Comparison of ENCODE assay signal across 23 cellular contexts in the genomic region with DNA sequence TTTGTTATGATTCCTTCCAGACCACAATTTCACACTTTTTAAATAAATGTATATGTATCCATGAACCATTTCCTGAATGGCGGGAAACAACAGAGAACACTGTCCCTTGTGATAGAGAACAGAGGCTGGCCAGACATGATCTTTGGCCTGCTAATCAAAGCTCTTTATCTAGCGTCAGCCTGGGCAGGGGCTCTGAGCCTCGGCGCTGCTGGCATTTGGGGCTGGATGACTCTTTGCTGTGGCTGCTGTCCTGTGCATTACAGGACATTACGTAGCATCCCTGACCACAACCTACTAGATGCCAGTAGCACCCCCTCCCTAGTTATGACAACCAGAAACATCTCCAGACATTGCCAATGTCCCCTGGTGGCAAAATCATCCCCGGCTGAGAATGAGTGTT.
DNase-seq lines count a peak whose midpoint lies in the region; ATAC-seq and TF ChIP-seq lines count a peak whose summit lies in the region.
"Had no signal": no experiment of that assay in that cellular context is flagged by ENCODE, and none has a peak within 500 bp of the region (broad histone marks: within the 10 kb centered on the region; RNA-seq: fewer than 3 reads in every experiment).

No MANE protein-coding gene starts in this region.

- H3K27me3 Mint-ChIP-seq in endodermal cell (ENCODE audit: insufficient read depth) (peaks cover 2% of the 10 kb centered on the region), osteocyte (ENCODE audit: unreplicated experiment) (peaks cover 30% of the 10 kb centered on the region)
- H3K27me3 Mint-ChIP-seq: IgD-negative memory B cell had no signal

- no peaks in the 10 kb centered on the region; the same call in 1 of the 2 replicates for H3K4me1 ChIP-seq in BE2C
- H3K4me1 ChIP-seq in endodermal cell (ENCODE audit: control insufficient read depth, insufficient read depth, low read length) = no peaks in the 10 kb centered on the region

- H3K9ac ChIP-seq in endodermal cell (ENCODE audit: extremely low read depth, low read length, poor library complexity, severe bottlenecking) = no peak overlapping the region

- H3K4me3 ChIP-seq in BE2C (ENCODE audit: low read depth, low read length) = peak overlapping the region; percentile 29
- no peak overlapping the region for H3K4me3 ChIP-seq in endodermal cell (ENCODE audit: low read length)

- TF ChIP-seq CTCF in BE2C (IDR thresholded peaks at IDR 0.05; ENCODE audit: low read depth, low read length) (peak; percentile 43), endodermal cell (conservative IDR thresholded peaks at IDR 0.05) (no peak), osteocyte (IDR thresholded peaks at IDR 0.05) (no peak), GM13977 (IDR thresholded peaks at IDR 0.05; ENCODE audit: extremely low read depth, insufficient read depth, missing control alignments) (no peak)

- WGBS in endodermal cell (ENCODE audit: insufficient coverage in 1 of 2, insufficient read length in 1 of 2), 2 experiments = 92 to 98% methylated on average over 6 of the region's 6 CpGs

- H3K9me3 Mint-ChIP-seq in endodermal cell = peaks cover 7% of the 10 kb centered on the region
- H3K9me3 Mint-ChIP-seq in osteocyte (ENCODE audit: unreplicated experiment) = peaks cover 5% of the 10 kb centered on the region

- H3K4me3 Mint-ChIP-seq in endodermal cell (no peak overlapping the region), osteocyte (ENCODE audit: unreplicated experiment) (no peak overlapping the region)
- H3K4me3 Mint-ChIP-seq: CD14-positive monocyte, IgD-negative memory B cell had no signal

- no peaks in the 10 kb centered on the region for H3K36me3 ChIP-seq in BE2C
- no peaks in the 10 kb centered on the region for H3K36me3 ChIP-seq in endodermal cell (ENCODE audit: control insufficient read depth, insufficient read depth, low read length)

- peak; percentile 34; the same call in 2 of the 3 replicates for ATAC-seq in SK-N-SH treated with all-trans-retinoic acid at 6 μM for 48 hours
- ATAC-seq in GM21423 (IDR thresholded peaks at IDR 0.05; ENCODE audit: unreplicated experiment) = no peak
- ATAC-seq: HCT116, Panc1 had no signal

- in situ Hi-C loops in GM13977 (cut with MboI; ENCODE audit: low pct_unique_long_range_greater_than_20kb, low sequenced_read_pairs, unreplicated experiment) = no loop called here

- H3K27ac Mint-ChIP-seq in endodermal cell (no peak overlapping the region), osteocyte (ENCODE audit: unreplicated experiment) (no peak overlapping the region)
- H3K27ac Mint-ChIP-seq: CD14-positive monocyte had no signal

- DNase-seq in BE2C (peak; percentile 77), endodermal cell (peak; percentile 33), osteocyte (ENCODE audit: extremely low spot score, unreplicated experiment) (peak; percentile 48), GM13977 (ENCODE audit: low spot score) (no peak), NCI-H2107 treated with DMSO at 0.1 percent for 48 hours (lab: John Stamatoyannopoulos, UW; ENCODE audit: unreplicated experiment) (no peak)
- DNase-seq: DMS53; GDM1; Karpas-422; NCI-H1092; NCI-H1436 treated with DMSO at 0.1 percent for 48 hours; NCI-H2029; NCI-H2171; NCI-H345; NCI-H524; NCI-H774; NK-92 treated with Interleukin-12 subunit alpha and Interleukin-12 subunit beta, amount 100 ng/mL, for 24 hours; SIG-M5 had no signal

- H3K27me3 ChIP-seq in BE2C (no peaks in the 10 kb centered on the region), endodermal cell (ENCODE audit: control insufficient read depth, insufficient read depth, low read length, poor library complexity, severe bottlenecking) (no peaks in the 10 kb centered on the region)

- H3K4me1 Mint-ChIP-seq in endodermal cell = no peaks in the 10 kb centered on the region
- H3K4me1 Mint-ChIP-seq in osteocyte (ENCODE audit: unreplicated experiment) = no peaks in the 10 kb centered on the region
- H3K4me1 Mint-ChIP-seq: CD14-positive monocyte had no signal

- no peak overlapping the region for H3K27ac ChIP-seq in endodermal cell (ENCODE audit: low read depth, low read length)

- H3K9me3 ChIP-seq in BE2C (no peaks in the 10 kb centered on the region), endodermal cell (ENCODE audit: control insufficient read depth, low read length) (peaks cover 5% of the 10 kb centered on the region)

- no peaks in the 10 kb centered on the region for H3K36me3 Mint-ChIP-seq in endodermal cell (ENCODE audit: low read depth)
- H3K36me3 Mint-ChIP-seq in osteocyte (ENCODE audit: unreplicated experiment) = no peaks in the 10 kb centered on the region
- H3K36me3 Mint-ChIP-seq: CD14-positive monocyte, IgD-negative memory B cell had no signal

TF ChIP-seq in SK-N-SH treated with all-trans-retinoic acid at 6 μM for 48 hours, 23 proteins besides CTCF, POLR2A, EP300 and RAD21:
- TF ChIP-seq TCF4 (CRISPR knock-in tag; IDR thresholded peaks at IDR 0.05; ENCODE audit: borderline replicate concordance) = peak; percentile 30; the same call in 1 of the 2 replicates
- no peak for TF ChIP-seq ISL1 (CRISPR knock-in tag; IDR thresholded peaks at IDR 0.05)
- TF ChIP-seq GLIS3 (CRISPR knock-in tag; IDR thresholded peaks at IDR 0.05) = no peak
- TF ChIP-seq, protein P1, sequence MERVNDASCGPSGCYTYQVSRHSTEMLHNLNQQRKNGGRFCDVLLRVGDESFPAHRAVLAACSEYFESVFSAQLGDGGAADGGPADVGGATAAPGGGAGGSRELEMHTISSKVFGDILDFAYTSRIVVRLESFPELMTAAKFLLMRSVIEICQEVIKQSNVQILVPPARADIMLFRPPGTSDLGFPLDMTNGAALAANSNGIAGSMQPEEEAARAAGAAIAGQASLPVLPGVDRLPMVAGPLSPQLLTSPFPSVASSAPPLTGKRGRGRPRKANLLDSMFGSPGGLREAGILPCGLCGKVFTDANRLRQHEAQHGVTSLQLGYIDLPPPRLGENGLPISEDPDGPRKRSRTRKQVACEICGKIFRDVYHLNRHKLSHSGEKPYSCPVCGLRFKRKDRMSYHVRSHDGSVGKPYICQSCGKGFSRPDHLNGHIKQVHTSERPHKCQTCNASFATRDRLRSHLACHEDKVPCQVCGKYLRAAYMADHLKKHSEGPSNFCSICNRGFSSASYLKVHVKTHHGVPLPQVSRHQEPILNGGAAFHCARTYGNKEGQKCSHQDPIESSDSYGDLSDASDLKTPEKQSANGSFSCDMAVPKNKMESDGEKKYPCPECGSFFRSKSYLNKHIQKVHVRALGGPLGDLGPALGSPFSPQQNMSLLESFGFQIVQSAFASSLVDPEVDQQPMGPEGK (CRISPR knock-in tag; IDR thresholded peaks at IDR 0.05; ENCODE audit: borderline replicate concordance) = no peak
- no peak for TF ChIP-seq PPARA (CRISPR knock-in tag; IDR thresholded peaks at IDR 0.05; ENCODE audit: borderline replicate concordance)
- no peak for TF ChIP-seq CSRNP3 (CRISPR knock-in tag; IDR thresholded peaks at IDR 0.05)
- TF ChIP-seq, protein P2, sequence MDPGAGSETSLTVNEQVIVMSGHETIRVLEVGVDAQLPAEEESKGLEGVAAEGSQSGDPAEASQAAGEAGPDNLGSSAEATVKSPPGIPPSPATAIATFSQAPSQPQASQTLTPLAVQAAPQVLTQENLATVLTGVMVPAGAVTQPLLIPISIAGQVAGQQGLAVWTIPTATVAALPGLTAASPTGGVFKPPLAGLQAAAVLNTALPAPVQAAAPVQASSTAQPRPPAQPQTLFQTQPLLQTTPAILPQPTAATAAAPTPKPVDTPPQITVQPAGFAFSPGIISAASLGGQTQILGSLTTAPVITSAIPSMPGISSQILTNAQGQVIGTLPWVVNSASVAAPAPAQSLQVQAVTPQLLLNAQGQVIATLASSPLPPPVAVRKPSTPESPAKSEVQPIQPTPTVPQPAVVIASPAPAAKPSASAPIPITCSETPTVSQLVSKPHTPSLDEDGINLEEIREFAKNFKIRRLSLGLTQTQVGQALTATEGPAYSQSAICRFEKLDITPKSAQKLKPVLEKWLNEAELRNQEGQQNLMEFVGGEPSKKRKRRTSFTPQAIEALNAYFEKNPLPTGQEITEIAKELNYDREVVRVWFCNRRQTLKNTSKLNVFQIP (CRISPR knock-in tag; IDR thresholded peaks at IDR 0.05; ENCODE audit: borderline replicate concordance, low read depth) = no peak

Comparison
In these comparisons a context has a peak if more than half of its experiments do, and no peak if none do; other contexts are left out.
1. DNase-seq: peak in BE2C (single experiment), endodermal cell (single experiment) and osteocyte (single experiment); none in GM13977 (single experiment) and NCI-H2107 treated with DMSO at 0.1 percent for 48 hours (single experiment).